18 cellular contexts compared by ENCODE assay signal in genomic region chr11:64457416-64458010, GRCh38.
A peak's percentile ranks its signal among the peaks of the same experiment; 100 is the strongest.
DNase-seq lines count a peak whose midpoint lies in the region; FAIRE-seq and TF ChIP-seq lines count a peak whose summit lies in the region.
"Had no signal": no experiment of that assay in that cellular context is flagged by ENCODE, and none has a peak within 500 bp of the region (broad histone marks: within the 10 kb centered on the region; RNA-seq: fewer than 3 reads in every experiment).

No MANE protein-coding gene starts in this region.

- no peak overlapping the region for H4K5ac ChIP-seq in H1 (ENCODE audit: insufficient read length, low read depth, low read length)

- H3K9me3 ChIP-seq in H1 (ENCODE audit: insufficient read depth in 2 of 2, low read depth in 1 of 2, low read length in 1 of 2) (no peaks in the 10 kb centered on the region), neuronal stem cell (replicated peaks in 1 of 2; ENCODE audit: control insufficient read depth in 2 of 2, insufficient read depth in 1 of 2, low read depth in 1 of 2, low read length in 2 of 2) (no peaks in the 10 kb centered on the region), stomach (no peaks in the 10 kb centered on the region), thyroid gland (no peaks in the 10 kb centered on the region)
- H3K9me3 ChIP-seq: BLaER1 treated with 17β-estradiol and CSF1 and Interleukin-3, amounts not matched to agents 10 nM and 100 nM had no signal

- H3K4me2 ChIP-seq in H1 (ENCODE audit: insufficient read depth in 1 of 2, low read depth in 2 of 2, low read length in 2 of 2) (no peak overlapping the region), neuronal stem cell (ENCODE audit: insufficient read depth, low read length, poor library complexity, severe bottlenecking) (no peak overlapping the region)
- H3K4me2 ChIP-seq: BLaER1 treated with 17β-estradiol and CSF1 and Interleukin-3, amounts not matched to agents 10 nM and 100 nM had no signal

- H2BK5ac ChIP-seq in H1 (ENCODE audit: low read depth, low read length) (no peak overlapping the region), neuronal stem cell (ENCODE audit: low read length) (peak overlapping the region; percentile 30)

- H3K23me2 ChIP-seq in H1 (ENCODE audit: low read depth, low read length): no peaks in the 10 kb centered on the region

- H3K27me3 ChIP-seq in H1 (replicated peaks in 1 of 4; ENCODE audit: control insufficient read depth in 3 of 4, extremely low read depth in 1 of 4, insufficient read depth in 3 of 4, low read length in 3 of 4) (peaks cover 0 to 11% (median 0%) of the 10 kb centered on the region in 4 experiments; a peak in 2 of 7 replicates), neuronal stem cell (ENCODE audit: control insufficient read depth in 3 of 3, insufficient read depth in 3 of 3, low read depth in 1 of 3, low read length in 3 of 3) (peaks cover 0 to 3% (median 0%) of the 10 kb centered on the region in 3 experiments), stomach (no peaks in the 10 kb centered on the region), thyroid gland (no peaks in the 10 kb centered on the region)
- H3K27me3 ChIP-seq: BLaER1 treated with 17β-estradiol and CSF1 and Interleukin-3, amounts not matched to agents 10 nM and 100 nM had no signal

- TF ChIP-seq CTCF in CD14-positive monocyte (IDR thresholded peaks at IDR 0.05) (no peak), H1 (IDR thresholded peaks at IDR 0.05; ENCODE audit: control extremely low read depth in 1 of 3, insufficient read depth in 1 of 3, low read depth in 1 of 3, low read length in 3 of 3) (no peak), stomach (IDR thresholded peaks at IDR 0.05) (no peak), thyroid gland (IDR thresholded peaks at IDR 0.05) (no peak)

- H3K9ac ChIP-seq in H1 (replicated peaks in 1 of 4; ENCODE audit: extremely low read depth in 1 of 4, low read depth in 3 of 4, low read length in 3 of 4) (no peak overlapping the region), neuronal stem cell (ENCODE audit: low read depth, low read length, poor library complexity) (peak overlapping the region; percentile 63)
- H3K9ac ChIP-seq: BLaER1 treated with 17β-estradiol and CSF1 and Interleukin-3, amounts not matched to agents 10 nM and 100 nM had no signal

- H3K14ac ChIP-seq in H1 (ENCODE audit: insufficient read length): no peak overlapping the region
- H3K14ac ChIP-seq in neuronal stem cell (ENCODE audit: low read length): peak overlapping the region; percentile 84

- TF ChIP-seq EP300 in H1 (IDR thresholded peaks at IDR 0.05; ENCODE audit: borderline replicate concordance in 1 of 2, low read depth in 2 of 2, low read length in 2 of 2) (no peak), stomach (IDR thresholded peaks at IDR 0.05) (no peak)

- H3K27ac Mint-ChIP-seq in CD14-positive monocyte: peak overlapping the region in 1 of 7 donors; percentile 27
- H3K27ac Mint-ChIP-seq: CD4-positive, alpha-beta memory T cell; GM23338; H9 had no signal

- no peak overlapping the region; the same call in 1 of the 2 replicates for H2AK5ac ChIP-seq in H1 (ENCODE audit: low read depth, low read length)
- H2AK5ac ChIP-seq in neuronal stem cell (ENCODE audit: low read depth, low read length): peak overlapping the region; percentile 27

- H2BK15ac ChIP-seq in H1 (ENCODE audit: low read length): no peak overlapping the region; the same call in 1 of the 2 replicates
- no peak overlapping the region for H2BK15ac ChIP-seq in neuronal stem cell (ENCODE audit: low read length)

- H3K79me1 ChIP-seq in H1 (ENCODE audit: low read depth, low read length) (no peaks in the 10 kb centered on the region), neuronal stem cell (ENCODE audit: low read depth, low read length) (no peaks in the 10 kb centered on the region)

- POLR2A ChIA-PET in H1 (lab: Charles Lee; ENCODE audit: partially characterized antibody): no interaction called here

- H3K4me3 ChIP-seq in H1 (ENCODE audit: extremely low read depth in 1 of 4, insufficient read depth in 2 of 4, low read depth in 3 of 4, low read length in 4 of 4) (no peak overlapping the region), neuronal stem cell (ENCODE audit: low read length in 2 of 2) (no peak overlapping the region), stomach (no peak overlapping the region), thyroid gland (replicated peaks in 1 of 3) (no peak overlapping the region)
- H3K4me3 ChIP-seq: BLaER1 treated with 17β-estradiol and CSF1 and Interleukin-3, amounts not matched to agents 10 nM and 100 nM; GM23338 had no signal

- H3K4me3 Mint-ChIP-seq in CD14-positive monocyte: no peak overlapping the region
- H3K4me3 Mint-ChIP-seq: CD4-positive, alpha-beta memory T cell; GM23338; H9 had no signal

- peaks cover 0 to 4% (median 2%) of the 10 kb centered on the region in 7 donors for H3K9me3 Mint-ChIP-seq in CD14-positive monocyte
- H3K9me3 Mint-ChIP-seq: CD4-positive, alpha-beta memory T cell; GM23338; H9 had no signal

- DNase-seq in CD14-positive monocyte (ENCODE audit: low spot score) (peak; percentile 25), H1 (ENCODE audit: low read depth in 1 of 2, low spot score in 2 of 2) (no peak), neuronal stem cell (ENCODE audit: low spot score) (no peak), stomach (peak; percentile 17), thyroid gland (no peak)
- DNase-seq in activated CD4-positive, alpha-beta T cell treated with anti-CD3 and anti-CD28 coated beads, Interleukin-2, amount 50 U/mL, for 1 hour: no peak
- no peak for DNase-seq in activated CD4-positive, alpha-beta T cell treated with anti-CD3 and anti-CD28 coated beads, Interleukin-2, amount 50 U/mL, for 48 hours
- DNase-seq: ACHN; CD4-positive, alpha-beta memory T cell; COR-L47; DMS153; DND-41; GDM1; H9 had no signal

- H2BK12ac ChIP-seq in H1 (ENCODE audit: low read depth, low read length): 0 out of 2 replicates have a peak overlapping the region, but pooled peaks have one; percentile 4
- no peak overlapping the region for H2BK12ac ChIP-seq in neuronal stem cell (ENCODE audit: low read length)

- H3K36me3 Mint-ChIP-seq in CD14-positive monocyte: peaks cover 6% of the 10 kb centered on the region in 2 donors
- H3K36me3 Mint-ChIP-seq: CD4-positive, alpha-beta memory T cell had no signal

- WGBS in H1 (ENCODE audit: extremely low coverage in 1 of 2, insufficient coverage in 1 of 2, insufficient read length in 1 of 2, insufficient replicate concordance in 2 of 2, low coverage in 1 of 2, low lambda C conversion rate in 2 of 2, missing lambda C conversion rate in 1 of 2), 2 experiments: 92% methylated on average over 12 of the region's 12 CpGs; no CpG with 5 or more reads in 1 of the 2 experiments
- no CpG with 5 or more reads among the region's 12 CpGs for WGBS in neuronal stem cell (ENCODE audit: extremely low coverage in 2 of 2, insufficient read length in 2 of 2, insufficient replicate concordance in 1 of 2), 2 donors
- WGBS in stomach, 5 donors: 85 to 90% (median 88%) methylated on average over 8 to 12 of the region's 12 CpGs
- 81 to 94% methylated on average over 9 to 11 of the region's 12 CpGs for WGBS in thyroid gland, 2 donors

- no peak overlapping the region for H2BK20ac ChIP-seq in H1 (ENCODE audit: low read length)

- no peaks in the 10 kb centered on the region for H4K20me1 ChIP-seq in H1 (replicated peaks in 1 of 2; ENCODE audit: control insufficient read depth in 1 of 2, insufficient read depth in 2 of 2, low read length in 2 of 2)
- H4K20me1 ChIP-seq: BLaER1 treated with 17β-estradiol and CSF1 and Interleukin-3, amounts not matched to agents 10 nM and 100 nM had no signal

- H3K18ac ChIP-seq in H1 (ENCODE audit: extremely low read depth, low read length): no peak overlapping the region
- no peak overlapping the region for H3K18ac ChIP-seq in neuronal stem cell (ENCODE audit: low read length)

- FAIRE-seq in H1 (lab: Jason Lieb, UNC): no peak
- FAIRE-seq: D721Med, GM12892 had no signal

- no peak overlapping the region for H3K23ac ChIP-seq in H1 (ENCODE audit: insufficient read length)
- H3K23ac ChIP-seq in neuronal stem cell (ENCODE audit: low read depth, low read length, poor library complexity): peak overlapping the region; percentile 52

- CTCF ChIA-PET in H1 (lab: Charles Lee; ENCODE audit: partially characterized antibody): interaction anchor here (0.7 to 3.9 kb wide), 8 partner anchors 9 to 195 kb away, joined by 3 to 33 read pairs (median 4); no protein-coding TSS in a partner anchor

- intact Hi-C loops in CD14-positive monocyte (cut with micrococcal nuclease): no loop called here
- intact Hi-C loops in stomach (cut with DNase I; ENCODE audit: low total_unique reads): no loop called here
- intact Hi-C loops in thyroid gland (cut with DNase I): no loop called here

- H3K4me1 Mint-ChIP-seq in CD14-positive monocyte: peaks cover 2% of the 10 kb centered on the region
- H3K4me1 Mint-ChIP-seq: CD4-positive, alpha-beta memory T cell had no signal

- TF ChIP-seq RAD21 in H1 (IDR thresholded peaks at IDR 0.05 in 1 of 2, conservative IDR thresholded peaks at IDR 0.05 in 1 of 2; ENCODE audit: low read depth in 2 of 2, low read length in 2 of 2): no peak

- H3K4ac ChIP-seq in H1 (replicated peaks; ENCODE audit: insufficient read length, low read depth, low read length) (no peak overlapping the region), neuronal stem cell (ENCODE audit: low read length) (no peak overlapping the region)

- H4K91ac ChIP-seq in H1 (replicated peaks; ENCODE audit: insufficient read length, low read length) (no peak overlapping the region), neuronal stem cell (ENCODE audit: low read depth, low read length, poor library complexity) (no peak overlapping the region)

- H2BK120ac ChIP-seq in H1 (replicated peaks; ENCODE audit: low read depth, low read length) (no peak overlapping the region), neuronal stem cell (ENCODE audit: low read depth, low read length) (no peak overlapping the region)

- H3K79me2 ChIP-seq in H1 (ENCODE audit: control insufficient read depth in 1 of 2, insufficient read depth in 2 of 2, low read length in 2 of 2): no peaks in the 10 kb centered on the region

- H3K27me3 Mint-ChIP-seq in CD14-positive monocyte (ENCODE audit: low read depth in 3 of 3): peaks cover 0 to 6% (median 0%) of the 10 kb centered on the region in 3 donors
- H3K27me3 Mint-ChIP-seq: CD4-positive, alpha-beta memory T cell had no signal

- no peak overlapping the region for H3K56ac ChIP-seq in H1 (replicated peaks; ENCODE audit: insufficient read length, low read depth, low read length)

- H3K36me3 ChIP-seq in H1 (ENCODE audit: control insufficient read depth in 2 of 4, insufficient read depth in 4 of 4, low read length in 3 of 4): no peaks in the 10 kb centered on the region
- no peaks in the 10 kb centered on the region for H3K36me3 ChIP-seq in neuronal stem cell (replicated peaks in 1 of 2; ENCODE audit: control insufficient read depth in 2 of 2, insufficient read depth in 2 of 2, low read length in 2 of 2)
- H3K36me3 ChIP-seq in stomach: no peaks in the 10 kb centered on the region
- no peaks in the 10 kb centered on the region for H3K36me3 ChIP-seq in thyroid gland
- H3K36me3 ChIP-seq: BLaER1 treated with 17β-estradiol and CSF1 and Interleukin-3, amounts not matched to agents 10 nM and 100 nM had no signal

- TF ChIP-seq POLR2A in H1 (IDR thresholded peaks at IDR 0.05; ENCODE audit: control extremely low read depth in 1 of 2, low read depth in 2 of 2, low read length in 2 of 2): no peak
- no peak for TF ChIP-seq POLR2A in stomach (IDR thresholded peaks at IDR 0.05)
- no peak for TF ChIP-seq POLR2A in thyroid gland (IDR thresholded peaks at IDR 0.05)

- no peak overlapping the region for H2AFZ ChIP-seq in H1 (ENCODE audit: low read length)
- no peak overlapping the region for H2AFZ ChIP-seq in neuronal stem cell (ENCODE audit: low read length)

- H3K4me1 ChIP-seq in H1 (replicated peaks in 1 of 4; ENCODE audit: control insufficient read depth in 3 of 4, insufficient read depth in 4 of 4, low read length in 3 of 4) (peaks cover 0 to 7% (median 4%) of the 10 kb centered on the region in 4 experiments; a peak in 5 of 7 replicates), neuronal stem cell (ENCODE audit: control insufficient read depth in 2 of 2, insufficient read depth in 1 of 2, low read depth in 1 of 2, low read length in 2 of 2) (peaks cover 0 to 2% of the 10 kb centered on the region in 2 donors), stomach (no peaks in the 10 kb centered on the region), thyroid gland (no peaks in the 10 kb centered on the region)

- H4K8ac ChIP-seq in H1 (ENCODE audit: extremely low read depth, insufficient read depth, low read length) (no peak overlapping the region), neuronal stem cell (ENCODE audit: low read depth, low read length) (no peak overlapping the region)

- H3K27ac ChIP-seq in H1 (ENCODE audit: low read depth, low read length): no peak overlapping the region
- H3K27ac ChIP-seq in neuronal stem cell (replicated peaks; ENCODE audit: low read length): no peak overlapping the region
- no peak overlapping the region for H3K27ac ChIP-seq in stomach
- H3K27ac ChIP-seq in thyroid gland: no peak overlapping the region
- H3K27ac ChIP-seq: BLaER1 treated with 17β-estradiol and CSF1 and Interleukin-3, amounts not matched to agents 10 nM and 100 nM had no signal

Comparison
In these comparisons a context has a peak if more than half of its experiments do, and no peak if none do; other contexts are left out.
1. DNase-seq: peak in CD14-positive monocyte (single experiment) and stomach (single experiment); none in H1 (0 of 2), neuronal stem cell (single experiment), activated CD4-positive, alpha-beta T cell treated with anti-CD3 and anti-CD28 coated beads, Interleukin-2, amount 50 U/mL, for 1 hour (single experiment), thyroid gland (0 of 2) and activated CD4-positive, alpha-beta T cell treated with anti-CD3 and anti-CD28 coated beads, Interleukin-2, amount 50 U/mL, for 48 hours (0 of 2).